18 cellular contexts compared by ENCODE assay signal in the genomic region with DNA sequence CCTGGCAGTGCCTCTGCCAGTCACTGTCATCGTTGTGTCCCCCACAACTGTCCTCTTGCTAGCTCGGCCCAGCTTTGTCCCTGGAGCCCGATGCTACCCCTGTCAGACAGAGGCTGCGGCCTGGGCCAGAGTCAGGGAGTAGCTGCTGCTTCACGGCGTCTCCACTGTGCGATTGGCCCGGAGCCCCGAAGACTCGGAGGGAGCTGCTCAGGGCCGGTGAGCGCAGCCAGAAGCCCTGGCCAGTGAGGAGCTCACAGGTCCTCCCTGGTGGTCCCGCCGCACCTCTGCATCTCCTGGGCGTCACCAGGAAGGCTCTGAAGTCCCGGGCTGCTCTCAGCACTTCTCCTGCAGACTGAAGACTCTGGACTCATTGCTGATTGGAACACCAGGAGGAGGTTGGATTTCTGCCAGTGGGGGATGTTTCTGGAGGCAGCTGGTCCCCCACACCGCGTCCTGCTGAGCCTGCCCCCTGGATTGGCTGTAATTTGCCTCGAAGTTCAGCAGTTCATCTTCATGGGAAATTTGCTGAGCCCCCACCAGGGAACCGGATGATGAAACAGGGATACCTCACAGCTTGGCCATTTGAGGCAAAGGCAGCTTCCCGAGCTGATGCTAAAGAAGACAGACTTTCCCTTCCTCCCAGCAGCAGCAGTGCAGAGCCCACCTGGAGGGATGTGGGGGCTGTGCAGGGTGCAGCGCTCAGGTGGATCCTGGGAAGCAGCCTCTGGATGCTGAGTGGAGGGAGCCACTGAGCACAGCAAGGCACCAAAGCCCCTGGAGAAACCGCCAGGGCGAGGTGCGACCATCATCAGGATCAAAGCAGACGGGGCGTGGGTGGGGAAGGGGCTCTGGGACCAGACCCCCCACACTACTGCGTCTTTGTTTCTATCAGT.
DNase-seq lines count a peak whose midpoint lies in the region; ATAC-seq and FAIRE-seq lines count a peak whose summit lies in the region.
"Had no signal": no experiment of that assay in that cellular context is flagged by ENCODE, and none has a peak within 500 bp of the region (broad histone marks: within the 10 kb centered on the region; RNA-seq: fewer than 3 reads in every experiment).

No MANE protein-coding gene starts in this region.

- no peaks in the 10 kb centered on the region for H3K27me3 ChIP-seq in rectal smooth muscle tissue (ENCODE audit: control insufficient read depth, insufficient read depth, low read length)
- H3K27me3 ChIP-seq: gastroesophageal sphincter had no signal

- H3K4me3 ChIP-seq in SK-N-MC (no peak overlapping the region), rectal smooth muscle tissue (ENCODE audit: low read length) (no peak overlapping the region)
- H3K4me3 ChIP-seq: gastroesophageal sphincter, HAP-1 had no signal

- ATAC-seq in GM19324 (IDR thresholded peaks at IDR 0.05; ENCODE audit: low FRiP score, unreplicated experiment), result no peak
- ATAC-seq: gastroesophageal sphincter had no signal

- H3K36me3 ChIP-seq in SK-N-MC (ENCODE audit: insufficient read depth, low read length), result no peaks in the 10 kb centered on the region; the same call in 1 of the 2 replicates
- H3K36me3 ChIP-seq in rectal smooth muscle tissue (ENCODE audit: control insufficient read depth, insufficient read depth, low read length), result peaks cover 25% of the 10 kb centered on the region
- H3K36me3 ChIP-seq: gastroesophageal sphincter had no signal

- H3K27ac ChIP-seq in SK-N-MC (peak overlapping the region; percentile 59; the same call in 1 of the 2 replicates), rectal smooth muscle tissue (ENCODE audit: low read depth, low read length) (peak overlapping the region; percentile 57)

- peak; percentile 13 for DNase-seq in NCI-H2171 treated with DMSO at 0.1 percent for 48 hours (lab: John Stamatoyannopoulos, UW)
- DNase-seq in NCI-H2171 (lab: John Stamatoyannopoulos, UW), result no peak
- no peak for DNase-seq in SK-N-MC (ENCODE audit: low read depth, low spot score)
- DNase-seq in fibroblast of the conjunctiva (ENCODE audit: low read depth), result peak; percentile 32
- no peak for DNase-seq in epidermal melanocyte (ENCODE audit: insufficient read length, low spot score)
- DNase-seq in RCC 7860 (ENCODE audit: low spot score), result no peak
- DNase-seq: 8988T; activated effector memory CD4-positive, alpha-beta T cell treated with anti-CD3 and anti-CD28 coated beads, Interleukin-2, amount 50 U/mL, for 16 hours; DMS153; NCI-H1048; NCI-H2029 treated with DMSO at 0.1 percent for 48 hours; NCI-H526; stimulated activated CD4-positive, alpha-beta T cell treated with anti-CD3 and anti-CD28 coated beads, Interleukin-12 subunit alpha, Interleukin-12 subunit beta, amount 100 ng/mL, for 4 hours; stimulated activated naive CD4-positive, alpha-beta T cell had no signal

- H3K9me3 ChIP-seq in SK-N-MC (ENCODE audit: low read depth, low read length), result no peaks in the 10 kb centered on the region
- H3K9me3 ChIP-seq: gastroesophageal sphincter, HAP-1 had no signal

- peaks cover 30% of the 10 kb centered on the region for H3K4me1 ChIP-seq in rectal smooth muscle tissue (ENCODE audit: control insufficient read depth, insufficient read depth, low read length)

- no peak overlapping the region for H3K9ac ChIP-seq in SK-N-MC (ENCODE audit: insufficient read length)
- H3K9ac ChIP-seq in rectal smooth muscle tissue (ENCODE audit: low read length), result no peak overlapping the region

- no peak for FAIRE-seq in RCC 7860 (lab: Jason Lieb, UNC)

Comparison
In these comparisons a context has a peak if more than half of its experiments do, and no peak if none do; other contexts are left out.
1. DNase-seq: peak in NCI-H2171 treated with DMSO at 0.1 percent for 48 hours (single experiment) and fibroblast of the conjunctiva (single experiment); none in NCI-H2171 (single experiment), SK-N-MC (single experiment), epidermal melanocyte (single experiment) and RCC 7860 (single experiment).